ENCODE assay signal across 1 cellular context in genomic region chr12:103799504-103800251, GRCh38.
A peak's percentile ranks its signal among the peaks of the same experiment; 100 is the strongest.
TF ChIP-seq lines count a peak whose summit lies in the region.

No MANE protein-coding gene starts in this region.

TF ChIP-seq in HepG2, 621 proteins besides CTCF, POLR2A, EP300 and RAD21 (continued from another document):
- TF ChIP-seq PRDM10 (CRISPR knock-in tag; IDR thresholded peaks at IDR 0.05; ENCODE audit: low read depth), result peak; percentile 96
- 0 out of 2 replicates have a peak, but pooled peaks have one; percentile 15 for TF ChIP-seq ZNF12 (CRISPR knock-in tag; IDR thresholded peaks at IDR 0.05)
- no peak for TF ChIP-seq HOXA5 (CRISPR knock-in tag; IDR thresholded peaks at IDR 0.05)
- TF ChIP-seq CEBPB (IDR thresholded peaks at IDR 0.05; ENCODE audit: borderline replicate concordance, low read depth, low read length), result peak; percentile 96
- no peak for TF ChIP-seq CC2D1A (CRISPR knock-in tag; IDR thresholded peaks at IDR 0.05)
- TF ChIP-seq KAT2B (IDR thresholded peaks at IDR 0.05; ENCODE audit: borderline replicate concordance, low read depth, low read length), result no peak
- no peak for TF ChIP-seq ZNF383 (CRISPR knock-in tag; IDR thresholded peaks at IDR 0.05; ENCODE audit: borderline replicate concordance)
- no peak for TF ChIP-seq HCFC1 (IDR thresholded peaks at IDR 0.05; ENCODE audit: low read depth, low read length)
- no peak for TF ChIP-seq HDAC6 (IDR thresholded peaks at IDR 0.05; ENCODE audit: low read depth, low read length)
- 0 out of 2 replicates have a peak, but pooled peaks have one; percentile 66 for TF ChIP-seq ZKSCAN5 (CRISPR knock-in tag; IDR thresholded peaks at IDR 0.05)
- peak; percentile 29; the same call in 1 of the 2 replicates for TF ChIP-seq FOSL2 (CRISPR knock-in tag; IDR thresholded peaks at IDR 0.05)
- TF ChIP-seq SMAD3 (CRISPR knock-in tag; IDR thresholded peaks at IDR 0.05), result 0 out of 2 replicates have a peak, but pooled peaks have one; percentile 21
- TF ChIP-seq EHMT2 (IDR thresholded peaks at IDR 0.05; ENCODE audit: borderline replicate concordance, low read depth, low read length), result no peak
- TF ChIP-seq ZFX (CRISPR knock-in tag; IDR thresholded peaks at IDR 0.05; ENCODE audit: low read depth), result no peak
- TF ChIP-seq SMYD3 (CRISPR knock-in tag; IDR thresholded peaks at IDR 0.05), result no peak
- no peak for TF ChIP-seq ZNF501 (CRISPR knock-in tag; IDR thresholded peaks at IDR 0.05)
- TF ChIP-seq ZNF839 (CRISPR knock-in tag; IDR thresholded peaks at IDR 0.05; ENCODE audit: borderline replicate concordance), result no peak
- TF ChIP-seq ZNF850 (CRISPR knock-in tag; conservative IDR thresholded peaks at IDR 0.05), result no peak
- no peak for TF ChIP-seq JUNB (CRISPR knock-in tag; IDR thresholded peaks at IDR 0.05; ENCODE audit: borderline replicate concordance)
- peak; percentile 95 for TF ChIP-seq CEBPG (CRISPR knock-in tag; IDR thresholded peaks at IDR 0.05)
- no peak for TF ChIP-seq ZNF607 (CRISPR knock-in tag; IDR thresholded peaks at IDR 0.05; ENCODE audit: borderline replicate concordance)
- TF ChIP-seq ZSCAN29 (CRISPR knock-in tag; conservative IDR thresholded peaks at IDR 0.05), result no peak
- TF ChIP-seq GRHL1 (CRISPR knock-in tag; conservative IDR thresholded peaks at IDR 0.05), result no peak
- TF ChIP-seq NR2F6 (IDR thresholded peaks at IDR 0.05), result no peak
- TF ChIP-seq NR2F6 (CRISPR knock-in tag; IDR thresholded peaks at IDR 0.05), result no peak
- no peak for TF ChIP-seq ATF4 (CRISPR knock-in tag; IDR thresholded peaks at IDR 0.05)
- no peak for TF ChIP-seq KIAA2018 (CRISPR knock-in tag; IDR thresholded peaks at IDR 0.05; ENCODE audit: borderline replicate concordance)
